Comparison of ENCODE assay signal across 2 cellular contexts in genomic region chr9:127143920-127144465, GRCh38.
TF ChIP-seq lines count a peak whose summit lies in the region.

No MANE protein-coding gene starts in this region.

TF ChIP-seq in IMR-90, 13 proteins besides CTCF, POLR2A, EP300 and RAD21:
- TF ChIP-seq RFX5 (IDR thresholded peaks at IDR 0.05; ENCODE audit: low read depth, low read length) = no peak
- no peak for TF ChIP-seq BHLHE40 (IDR thresholded peaks at IDR 0.05; ENCODE audit: low read depth, low read length)
- no peak for TF ChIP-seq CEBPB (IDR thresholded peaks at IDR 0.05; ENCODE audit: low read depth, low read length)
- TF ChIP-seq MAFK (IDR thresholded peaks at IDR 0.05; ENCODE audit: low read depth, low read length) = no peak
- no peak for TF ChIP-seq MAZ (IDR thresholded peaks at IDR 0.05; ENCODE audit: borderline replicate concordance, low read depth, low read length)
- no peak for TF ChIP-seq ELK1 (IDR thresholded peaks at IDR 0.05; ENCODE audit: borderline replicate concordance, low read depth, low read length)
- no peak for TF ChIP-seq USF2 (IDR thresholded peaks at IDR 0.05; ENCODE audit: low read depth, low read length)
- TF ChIP-seq SMC3 (IDR thresholded peaks at IDR 0.05; ENCODE audit: low read depth, low read length) = no peak
- TF ChIP-seq NFE2L2 (IDR thresholded peaks at IDR 0.05; ENCODE audit: low read depth, low read length) = no peak
- TF ChIP-seq MXI1 (IDR thresholded peaks at IDR 0.05; ENCODE audit: borderline replicate concordance, low read depth, low read length) = no peak
- TF ChIP-seq CHD1 (IDR thresholded peaks at IDR 0.05; ENCODE audit: low read depth, low read length) = no peak
- TF ChIP-seq FOS (IDR thresholded peaks at IDR 0.05; ENCODE audit: low read depth, low read length) = no peak
- no peak for TF ChIP-seq RCOR1 (IDR thresholded peaks at IDR 0.05; ENCODE audit: insufficient replicate concordance, low read length)
TF ChIP-seq in IMR-90: peak in this region for 0.

TF ChIP-seq in H1, 55 proteins besides CTCF, POLR2A, EP300 and RAD21:
- TF ChIP-seq GTF2F1 (IDR thresholded peaks at IDR 0.05; ENCODE audit: borderline replicate concordance, low read depth, low read length) = no peak
